In the genomic region with DNA sequence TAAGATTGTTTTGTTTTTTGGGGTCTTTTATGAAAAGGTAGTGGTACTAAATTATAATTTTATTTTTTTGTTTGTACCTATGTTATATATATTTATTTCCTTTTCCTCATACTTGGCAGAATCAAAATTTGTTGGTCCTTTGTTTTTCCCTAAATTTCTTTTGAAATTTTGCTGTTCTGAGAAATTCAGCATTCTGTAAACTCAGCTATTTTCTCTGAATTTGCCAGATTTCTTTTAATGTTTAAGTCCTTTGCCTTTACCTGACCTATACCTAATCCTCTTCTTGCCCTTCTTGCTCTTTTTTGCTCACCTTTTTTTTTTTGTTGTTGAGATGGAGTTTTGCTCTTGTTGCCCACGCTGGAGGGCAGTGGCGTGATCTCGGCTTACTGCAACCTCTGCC, we compare ENCODE assay signal across 1 cellular context.
A peak's percentile ranks its signal among the peaks of the same experiment; 100 is the strongest.
TF ChIP-seq lines count a peak whose summit lies in the region.

No MANE protein-coding gene starts in this region.

TF ChIP-seq in IMR-90, 13 proteins besides CTCF, POLR2A, EP300 and RAD21:
- TF ChIP-seq CHD1 (IDR thresholded peaks at IDR 0.05; ENCODE audit: low read depth, low read length): no peak
- peak; percentile 26; the same call in 1 of the 2 replicates for TF ChIP-seq MAFK (IDR thresholded peaks at IDR 0.05; ENCODE audit: low read depth, low read length)
